ENCODE assay signal across 12 cellular contexts in genomic region chr7:158108646-158109293, GRCh38.
"Had no signal": no experiment of that assay in that cellular context is flagged by ENCODE, and none has a peak within 500 bp of the region (broad histone marks: within the 10 kb centered on the region; RNA-seq: fewer than 3 reads in every experiment).

No MANE protein-coding gene starts in this region.

- H3K27me3 Mint-ChIP-seq: dendritic cell treated with granulocyte-macrophage colony-stimulating factor and Interleukin-4, amounts not matched to agents 40 ng/mL and 50 ng/mL, for 4 days had no signal

- H3K4me3 ChIP-seq: sigmoid colon, thoracic aorta had no signal

- H3K27ac ChIP-seq: parathyroid adenoma, sigmoid colon, thoracic aorta had no signal

- H3K4me3 Mint-ChIP-seq: activated naive CD8-positive, alpha-beta T cell; dendritic cell treated with granulocyte-macrophage colony-stimulating factor and Interleukin-4, amounts not matched to agents 40 ng/mL and 50 ng/mL, for 4 days; natural killer cell; stimulated activated effector memory CD8-positive, alpha-beta T cell treated with anti-CD3 and anti-CD28 coated beads, Interleukin-12 subunit alpha, Interleukin-12 subunit beta, amount 100 ng/mL, for 72 hours had no signal

- H3K36me3 ChIP-seq: sigmoid colon, thoracic aorta had no signal

- H3K36me3 Mint-ChIP-seq: activated naive CD8-positive, alpha-beta T cell; stimulated activated effector memory CD8-positive, alpha-beta T cell treated with anti-CD3 and anti-CD28 coated beads, Interleukin-12 subunit alpha, Interleukin-12 subunit beta, amount 100 ng/mL, for 72 hours had no signal

- H3K4me1 Mint-ChIP-seq: natural killer cell; stimulated activated effector memory CD8-positive, alpha-beta T cell treated with anti-CD3 and anti-CD28 coated beads, Interleukin-12 subunit alpha, Interleukin-12 subunit beta, amount 100 ng/mL, for 72 hours had no signal

- ATAC-seq: natural killer cell had no signal

- H3K4me1 ChIP-seq: parathyroid adenoma, sigmoid colon had no signal

- H3K9me3 ChIP-seq: sigmoid colon, thoracic aorta had no signal

- H2AFZ ChIP-seq: parathyroid adenoma had no signal

- H3K9me3 Mint-ChIP-seq: dendritic cell treated with granulocyte-macrophage colony-stimulating factor and Interleukin-4, amounts not matched to agents 40 ng/mL and 50 ng/mL, for 4 days had no signal

- H3K9ac ChIP-seq: parathyroid adenoma had no signal

- H3K79me2 ChIP-seq: parathyroid adenoma had no signal

- DNase-seq: activated CD4-positive, alpha-beta T cell treated with anti-CD3 and anti-CD28 coated beads, Interleukin-2, amount 50 U/mL, for 4 hours; activated T-cell treated with anti-CD3 and anti-CD28 coated beads for 4 hours; effector memory CD4-positive, alpha-beta T cell; mesenchymal stem cell; natural killer cell; sigmoid colon; stimulated activated CD4-positive, alpha-beta T cell treated with anti-CD3 and anti-CD28 coated beads, Interleukin-4, amount 100 ng/mL, for 24 hours had no signal

- H3K27ac Mint-ChIP-seq: activated naive CD8-positive, alpha-beta T cell; dendritic cell treated with granulocyte-macrophage colony-stimulating factor and Interleukin-4, amounts not matched to agents 40 ng/mL and 50 ng/mL, for 4 days; natural killer cell; stimulated activated effector memory CD8-positive, alpha-beta T cell treated with anti-CD3 and anti-CD28 coated beads, Interleukin-12 subunit alpha, Interleukin-12 subunit beta, amount 100 ng/mL, for 72 hours had no signal
